Comparison of ENCODE assay signal across 25 cellular contexts in the genomic region with DNA sequence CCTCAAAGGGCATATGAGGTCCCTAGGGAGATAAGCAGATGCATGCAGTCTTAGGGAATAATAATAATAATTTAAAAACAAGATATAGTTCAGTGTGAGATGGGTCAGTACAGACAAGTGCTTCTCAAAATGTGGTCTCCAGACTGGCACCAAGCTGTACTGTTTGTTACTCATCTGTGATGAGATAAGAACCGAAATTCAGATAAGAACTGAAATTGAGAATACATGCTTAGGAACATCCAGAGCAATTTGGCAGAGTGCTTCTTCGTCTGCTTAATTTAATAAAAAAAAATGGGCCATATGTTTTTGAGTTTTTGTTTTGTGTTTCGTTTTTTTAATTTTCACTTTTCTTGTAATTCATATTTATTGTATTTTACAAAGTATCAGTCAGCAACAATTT.
"Had no signal": no experiment of that assay in that cellular context is flagged by ENCODE, and none has a peak within 500 bp of the region (broad histone marks: within the 10 kb centered on the region; RNA-seq: fewer than 3 reads in every experiment).

No MANE protein-coding gene starts in this region.

- H3K27ac Mint-ChIP-seq: mesothelial cell of epicardium; naive B cell; natural killer cell; nephron progenitor cell; neural progenitor cell; stimulated activated memory B cell treated with anti-CD40 and anti-IgM and Interleukin-4, amounts not matched to agents 10 μg/mL and 1 μg/mL and 100 μg/mL, for 72 hours; stimulated activated naive CD8-positive, alpha-beta T cell treated with anti-CD3 and anti-CD28 coated beads, Interleukin-15, amount 100 ng/mL, for 72 hours; type B pancreatic cell had no signal

- ATAC-seq: natural killer cell; psoas muscle; stimulated activated memory B cell treated with anti-CD40 and anti-IgM and Interleukin-4, amounts not matched to agents 10 μg/mL and 1 μg/mL and 100 μg/mL, for 72 hours; stimulated activated naive CD8-positive, alpha-beta T cell treated with anti-CD3 and anti-CD28 coated beads, Interleukin-15, amount 100 ng/mL, for 72 hours had no signal

- H3K4me3 ChIP-seq: left ventricle myocardium inferior, lung, neural progenitor cell, psoas muscle, right atrium auricular region, right lobe of liver, smooth muscle cell, tibial nerve, uterus had no signal

- H3K9me3 Mint-ChIP-seq: natural killer cell; nephron progenitor cell; neural progenitor cell; stimulated activated memory B cell treated with anti-CD40 and anti-IgM and Interleukin-4, amounts not matched to agents 10 μg/mL and 1 μg/mL and 100 μg/mL, for 72 hours; stimulated activated naive CD8-positive, alpha-beta T cell treated with anti-CD3 and anti-CD28 coated beads, Interleukin-15, amount 100 ng/mL, for 72 hours had no signal

- H3K36me3 Mint-ChIP-seq: mesothelial cell of epicardium; naive B cell; natural killer cell; neural progenitor cell; stimulated activated memory B cell treated with anti-CD40 and anti-IgM and Interleukin-4, amounts not matched to agents 10 μg/mL and 1 μg/mL and 100 μg/mL, for 72 hours; type B pancreatic cell had no signal

- DNase-seq: islet precursor cell; left ventricle myocardium inferior; mesendoderm; naive B cell; natural killer cell; nephron progenitor cell; occipital lobe; psoas muscle; right lobe of liver; stimulated activated CD4-positive, alpha-beta T cell treated with anti-CD3 and anti-CD28 coated beads, Interleukin-1b, Interleukin-23, amount 100 ng/mL, for 48 hours; stimulated activated CD4-positive, alpha-beta T cell treated with anti-CD3 and anti-CD28 coated beads, Interleukin-2, amount 100 ng/mL, for 48 hours; stimulated activated CD4-positive, alpha-beta T cell treated with anti-CD3 and anti-CD28 coated beads, Interleukin-4, amount 100 ng/mL, for 4 hours; stimulated activated CD8-positive, alpha-beta memory T cell treated with anti-CD3 and anti-CD28 coated beads, Interleukin-4, amount 100 ng/mL, for 48 hours; stimulated activated naive CD4-positive, alpha-beta T cell treated with Interleukin-2 at 50 U/mL for 16 hours; stimulated activated naive CD8-positive, alpha-beta T cell treated with anti-CD3 and anti-CD28 coated beads, Interleukin-15, amount 100 ng/mL, for 72 hours; substantia nigra; uterus had no signal
